In genomic region chr6:3850451-3851203, GRCh38 we compare ENCODE assay signal across 9 cellular contexts. TPM values are rescaled to one million over a fixed set of nuclear protein-coding genes. Genes with fewer than 3 reads are reported as not detected.
DNase-seq lines count a peak whose midpoint lies in the region; ATAC-seq, FAIRE-seq and TF ChIP-seq lines count a peak whose summit lies in the region.
"Had no signal": no experiment of that assay in that cellular context is flagged by ENCODE, and none has a peak within 500 bp of the region (broad histone marks: within the 10 kb centered on the region; RNA-seq: fewer than 3 reads in every experiment).

No MANE protein-coding gene starts in this region.

- no peaks in the 10 kb centered on the region for H3K9me3 ChIP-seq in CD4-positive, alpha-beta T cell (ENCODE audit: control insufficient read depth, low read length)
- H3K9me3 ChIP-seq in T-helper 17 cell (ENCODE audit: control insufficient read depth, low read length, poor library complexity, severe bottlenecking) (no peaks in the 10 kb centered on the region), astrocyte (ENCODE audit: insufficient read depth, low read depth, low read length) (no peaks in the 10 kb centered on the region), skeletal muscle satellite cell (replicated peaks; ENCODE audit: low read length) (no peaks in the 10 kb centered on the region)

- no peak for ATAC-seq in CD4-positive, alpha-beta T cell (ENCODE audit: poor library complexity)
- ATAC-seq in T-helper 17 cell (peak; percentile 9), HG02973 (IDR thresholded peaks at IDR 0.05; ENCODE audit: unreplicated experiment) (no peak), HG02759 (IDR thresholded peaks at IDR 0.05; ENCODE audit: unreplicated experiment) (no peak)

- no peak for FAIRE-seq in astrocyte (lab: Jason Lieb, UNC)

- no peak for TF ChIP-seq CTCF in CD4-positive, alpha-beta T cell (IDR thresholded peaks at IDR 0.05)
- no peak for TF ChIP-seq CTCF in astrocyte (IDR thresholded peaks at IDR 0.05; ENCODE audit: insufficient read depth, low read depth, low read length)

- no peak overlapping the region for H3K4me3 ChIP-seq in astrocyte (ENCODE audit: insufficient read depth, low read depth, low read length)
- peak overlapping the region; percentile 75 for H3K4me3 ChIP-seq in skeletal muscle satellite cell (ENCODE audit: low read length)

- peaks cover 3% of the 10 kb centered on the region for H3K79me2 ChIP-seq in astrocyte (ENCODE audit: insufficient read depth, low read length)

- peak overlapping the region; percentile 60 for H3K4me3 Mint-ChIP-seq in CD4-positive, alpha-beta T cell
- peak overlapping the region; percentile 76 for H3K4me3 Mint-ChIP-seq in T-helper 17 cell
- H3K4me3 Mint-ChIP-seq in astrocyte (ENCODE audit: unreplicated experiment) = peak overlapping the region; percentile 28

- H3K27ac Mint-ChIP-seq in CD4-positive, alpha-beta T cell = peak overlapping the region; percentile 80
- H3K27ac Mint-ChIP-seq in T-helper 17 cell (peak overlapping the region; percentile 37), astrocyte (ENCODE audit: unreplicated experiment) (no peak overlapping the region)

- intact Hi-C loops in CD4-positive, alpha-beta T cell (cut with DNase I, micrococcal nuclease) = loop anchor here in 1 of 2 experiments (10.0 kb wide), 1 partner anchor 64 kb away; no protein-coding TSS in a partner anchor

- no peaks in the 10 kb centered on the region for H4K20me1 ChIP-seq in astrocyte (ENCODE audit: insufficient read depth, low read length)

- peaks cover 20% of the 10 kb centered on the region for H3K4me1 Mint-ChIP-seq in CD4-positive, alpha-beta T cell (ENCODE audit: low read depth)
- H3K4me1 Mint-ChIP-seq in T-helper 17 cell (peaks cover 24% of the 10 kb centered on the region), astrocyte (ENCODE audit: low read depth, unreplicated experiment) (peaks cover 1% of the 10 kb centered on the region)

- no peak overlapping the region for H3K27ac ChIP-seq in CD4-positive, alpha-beta T cell (ENCODE audit: low read depth, low read length)
- H3K27ac ChIP-seq in astrocyte (ENCODE audit: low read depth, low read length) = no peak overlapping the region

- H3K9ac ChIP-seq in astrocyte (ENCODE audit: low read length) = no peak overlapping the region
- no peak overlapping the region for H3K9ac ChIP-seq in skeletal muscle satellite cell (ENCODE audit: low read depth, low read length)

- H3K27me3 ChIP-seq in CD4-positive, alpha-beta T cell (ENCODE audit: control insufficient read depth, insufficient read depth, low read length) = no peaks in the 10 kb centered on the region
- H3K27me3 ChIP-seq in astrocyte (ENCODE audit: insufficient read depth, low read length) (no peaks in the 10 kb centered on the region), skeletal muscle satellite cell (ENCODE audit: control insufficient read depth, insufficient read depth, low read length) (no peaks in the 10 kb centered on the region)

- peak in 1 of 10 experiments; percentile 16 for DNase-seq in CD4-positive, alpha-beta T cell
- DNase-seq in T-helper 17 cell = peak; percentile 20 to 25 (median 23)
- DNase-seq in astrocyte (ENCODE audit: low read depth) = no peak
- no peak for DNase-seq in midbrain (lab: John Stamatoyannopoulos, UW)
- no peak for DNase-seq in OCI-M1 (lab: John Stamatoyannopoulos, UW)
- DNase-seq: NCI-H187 had no signal

- H2AFZ ChIP-seq in astrocyte (ENCODE audit: low read depth, low read length) = no peak overlapping the region

- H3K36me3 ChIP-seq in astrocyte (ENCODE audit: insufficient read depth, low read length) (no peaks in the 10 kb centered on the region), skeletal muscle satellite cell (ENCODE audit: insufficient read depth, low read length) (no peaks in the 10 kb centered on the region)

- H3K36me3 Mint-ChIP-seq in CD4-positive, alpha-beta T cell (ENCODE audit: low read depth) = no peaks in the 10 kb centered on the region
- H3K36me3 Mint-ChIP-seq in T-helper 17 cell (ENCODE audit: low read depth) (no peaks in the 10 kb centered on the region), astrocyte (ENCODE audit: low read depth, unreplicated experiment) (no peaks in the 10 kb centered on the region)

- POLR2A ChIA-PET in CD4-positive, alpha-beta T cell (lab: Charles Lee) = interaction anchor here (0.6 to 2.0 kb wide), 4 partner anchors 21 to 285 kb away, joined by 3 to 17 read pairs (median 8); partner anchors contain the start of gene ECI2

- H3K4me2 ChIP-seq in astrocyte (ENCODE audit: low read length) = peak overlapping the region; percentile 88
- H3K4me2 ChIP-seq in skeletal muscle satellite cell (ENCODE audit: low read length) = peak overlapping the region; percentile 96

- peaks cover 7% of the 10 kb centered on the region for H3K4me1 ChIP-seq in astrocyte (ENCODE audit: insufficient read depth, low read length)
- H3K4me1 ChIP-seq in skeletal muscle satellite cell (ENCODE audit: control insufficient read depth, insufficient read depth, low read length) = peaks cover 19% of the 10 kb centered on the region

- no peaks in the 10 kb centered on the region for H3K27me3 Mint-ChIP-seq in CD4-positive, alpha-beta T cell
- H3K27me3 Mint-ChIP-seq in T-helper 17 cell (no peaks in the 10 kb centered on the region), astrocyte (ENCODE audit: low read depth, unreplicated experiment) (no peaks in the 10 kb centered on the region)

- H3K9me3 Mint-ChIP-seq in CD4-positive, alpha-beta T cell = no peaks in the 10 kb centered on the region
- H3K9me3 Mint-ChIP-seq in astrocyte (ENCODE audit: unreplicated experiment) = peaks cover 2% of the 10 kb centered on the region

- CTCF ChIA-PET in CD4-positive, alpha-beta T cell (lab: Charles Lee) = no interaction called here

RNA-seq across cellular contexts. Expression of gene FAM50B, which starts 1.5 kb away (rescaled TPM):
- total RNA-seq in CD4-positive, alpha-beta T cell = 1 to 10 TPM; 2.7 to 2.8 TPM
- 1 to 10 TPM; 5.0 to 5.1 TPM for total RNA-seq in T-helper 17 cell
- total RNA-seq in astrocyte = 4.6 and 5.0 TPM in 2 replicates
- 4.1 and 7.0 TPM in 2 replicates for total RNA-seq in skeletal muscle satellite cell (2012; rRNA removed)

Comparison
In these comparisons a context has a peak if more than half of its experiments do, and no peak if none do; other contexts are left out.
1. DNase-seq: peak in T-helper 17 cell (3 of 3); none in astrocyte (single experiment), midbrain (single experiment) and OCI-M1 (single experiment).
2. Peak in every context shown above with its lines, with median percentiles within 50 percentile points of each other: H3K4me3 Mint-ChIP-seq.